ENCODE assay signal across 25 cellular contexts in genomic region chr1:59417406-59417805, GRCh38.
"Had no signal": no experiment of that assay in that cellular context is flagged by ENCODE, and none has a peak within 500 bp of the region (broad histone marks: within the 10 kb centered on the region; RNA-seq: fewer than 3 reads in every experiment).

No MANE protein-coding gene starts in this region.

- H3K4me2 ChIP-seq: KMS-11, PC-9 had no signal

- H3K9ac ChIP-seq: KMS-11 had no signal

- H3K4me3 ChIP-seq: PC-9, SK-N-MC had no signal

- DNase-seq: activated CD4-positive, alpha-beta T cell treated with anti-CD3 and anti-CD28 coated beads, Interleukin-2, amount 10 ng/mL, durations not matched to agents 24 days and 14 days; activated CD4-positive, alpha-beta T cell treated with anti-CD3 and anti-CD28 coated beads, Interleukin-2, amount 50 U/mL, for 4 hours; activated CD8-positive, alpha-beta T cell treated with anti-CD3 and anti-CD28 coated beads for 36 hours; activated effector memory CD4-positive, alpha-beta T cell treated with anti-CD3 and anti-CD28 coated beads, Interleukin-2, amount 50 U/mL, for 16 hours; activated naive CD4-positive, alpha-beta T cell; activated naive CD4-positive, alpha-beta T cell treated with anti-CD3 and anti-CD28 coated beads, Interleukin-2, amount 50 U/mL, for 16 hours; activated naive CD8-positive, alpha-beta T cell treated with anti-CD3 and anti-CD28 coated beads for 36 hours; activated T-cell treated with anti-CD3 and anti-CD28 coated beads, Interleukin-2, amount 50 U/mL, for 1 hour; activated T-cell treated with anti-CD3 and anti-CD28 coated beads, Interleukin-2, amount 50 U/mL, for 72 hours; amniotic stem cell; aorta; NCI-H1092 treated with DMSO at 0.1 percent for 48 hours; NCI-H1417; NCI-H187 treated with DMSO at 0.1 percent for 48 hours; NCI-H2081; NCI-H2171 treated with DMSO at 0.1 percent for 48 hours; NCI-H2227 treated with DMSO at 0.1 percent for 48 hours; NCI-H446 treated with DMSO at 0.1 percent for 48 hours; NCI-H524 treated with DMSO at 0.1 percent for 48 hours; NK-92 treated with Interleukin-12 subunit alpha and Interleukin-12 subunit beta, amount 100 ng/mL, for 24 hours; PC-9; Right ventricle myocardium superior; T1000 had no signal

- H3K27ac ChIP-seq: KMS-11, PC-9, SK-N-MC had no signal

- H2AFZ ChIP-seq: PC-9 had no signal
